ENCODE assay signal across 2 cellular contexts in the genomic region with DNA sequence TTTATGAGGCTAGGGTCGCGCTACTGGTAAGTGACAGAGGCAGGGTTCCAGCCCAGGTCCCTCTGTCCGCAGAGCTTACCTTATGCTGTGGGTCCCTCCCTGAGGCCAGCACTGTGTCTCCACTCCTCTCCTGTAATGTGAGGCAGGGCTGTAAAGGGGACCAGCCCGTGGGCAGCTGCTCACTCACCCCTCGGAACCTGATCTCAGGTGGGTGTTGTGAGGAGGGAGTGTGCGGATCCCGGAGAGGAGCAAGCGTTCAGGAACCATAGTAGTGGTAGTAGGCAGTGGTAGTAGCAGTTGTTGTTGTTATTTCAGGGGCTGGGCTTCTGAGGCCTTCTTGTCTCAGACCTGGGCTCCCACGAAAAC.
TF ChIP-seq lines count a peak whose summit lies in the region.

No MANE protein-coding gene starts in this region.

TF ChIP-seq in SK-N-SH, 30 proteins besides CTCF, POLR2A, EP300 and RAD21 (continued from another document):
- TF ChIP-seq, protein P1, sequence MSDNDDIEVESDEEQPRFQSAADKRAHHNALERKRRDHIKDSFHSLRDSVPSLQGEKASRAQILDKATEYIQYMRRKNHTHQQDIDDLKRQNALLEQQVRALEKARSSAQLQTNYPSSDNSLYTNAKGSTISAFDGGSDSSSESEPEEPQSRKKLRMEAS (IDR thresholded peaks at IDR 0.05; ENCODE audit: low read depth) = no peak

TF ChIP-seq in SK-N-SH treated with all-trans-retinoic acid at 6 μM for 48 hours, 23 proteins besides CTCF, POLR2A, EP300 and RAD21 (continued from another document):
- TF ChIP-seq, protein P2, sequence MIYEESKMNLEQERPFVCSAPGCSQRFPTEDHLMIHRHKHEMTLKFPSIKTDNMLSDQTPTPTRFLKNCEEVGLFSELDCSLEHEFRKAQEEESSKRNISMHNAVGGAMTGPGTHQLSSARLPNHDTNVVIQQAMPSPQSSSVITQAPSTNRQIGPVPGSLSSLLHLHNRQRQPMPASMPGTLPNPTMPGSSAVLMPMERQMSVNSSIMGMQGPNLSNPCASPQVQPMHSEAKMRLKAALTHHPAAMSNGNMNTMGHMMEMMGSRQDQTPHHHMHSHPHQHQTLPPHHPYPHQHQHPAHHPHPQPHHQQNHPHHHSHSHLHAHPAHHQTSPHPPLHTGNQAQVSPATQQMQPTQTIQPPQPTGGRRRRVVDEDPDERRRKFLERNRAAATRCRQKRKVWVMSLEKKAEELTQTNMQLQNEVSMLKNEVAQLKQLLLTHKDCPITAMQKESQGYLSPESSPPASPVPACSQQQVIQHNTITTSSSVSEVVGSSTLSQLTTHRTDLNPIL (CRISPR knock-in tag; IDR thresholded peaks at IDR 0.05; ENCODE audit: low read depth) = no peak
- TF ChIP-seq TOX (CRISPR knock-in tag; IDR thresholded peaks at IDR 0.05; ENCODE audit: borderline replicate concordance) (no peak), RARB (CRISPR knock-in tag; IDR thresholded peaks at IDR 0.05) (no peak), ESRRG (CRISPR knock-in tag; IDR thresholded peaks at IDR 0.05) (no peak), ZNF70 (CRISPR knock-in tag; IDR thresholded peaks at IDR 0.05) (no peak), GLIS3 (CRISPR knock-in tag; IDR thresholded peaks at IDR 0.05) (no peak), OSR1 (CRISPR knock-in tag; IDR thresholded peaks at IDR 0.05) (no peak), ARNTL (CRISPR knock-in tag; IDR thresholded peaks at IDR 0.05; ENCODE audit: borderline replicate concordance, low read depth) (no peak), PPARA (CRISPR knock-in tag; IDR thresholded peaks at IDR 0.05; ENCODE audit: borderline replicate concordance) (no peak), TCF4 (CRISPR knock-in tag; IDR thresholded peaks at IDR 0.05; ENCODE audit: borderline replicate concordance) (no peak), ZFP30 (CRISPR knock-in tag; IDR thresholded peaks at IDR 0.05) (no peak), CSDC2 (CRISPR knock-in tag; IDR thresholded peaks at IDR 0.05) (no peak)
- TF ChIP-seq, protein P3, sequence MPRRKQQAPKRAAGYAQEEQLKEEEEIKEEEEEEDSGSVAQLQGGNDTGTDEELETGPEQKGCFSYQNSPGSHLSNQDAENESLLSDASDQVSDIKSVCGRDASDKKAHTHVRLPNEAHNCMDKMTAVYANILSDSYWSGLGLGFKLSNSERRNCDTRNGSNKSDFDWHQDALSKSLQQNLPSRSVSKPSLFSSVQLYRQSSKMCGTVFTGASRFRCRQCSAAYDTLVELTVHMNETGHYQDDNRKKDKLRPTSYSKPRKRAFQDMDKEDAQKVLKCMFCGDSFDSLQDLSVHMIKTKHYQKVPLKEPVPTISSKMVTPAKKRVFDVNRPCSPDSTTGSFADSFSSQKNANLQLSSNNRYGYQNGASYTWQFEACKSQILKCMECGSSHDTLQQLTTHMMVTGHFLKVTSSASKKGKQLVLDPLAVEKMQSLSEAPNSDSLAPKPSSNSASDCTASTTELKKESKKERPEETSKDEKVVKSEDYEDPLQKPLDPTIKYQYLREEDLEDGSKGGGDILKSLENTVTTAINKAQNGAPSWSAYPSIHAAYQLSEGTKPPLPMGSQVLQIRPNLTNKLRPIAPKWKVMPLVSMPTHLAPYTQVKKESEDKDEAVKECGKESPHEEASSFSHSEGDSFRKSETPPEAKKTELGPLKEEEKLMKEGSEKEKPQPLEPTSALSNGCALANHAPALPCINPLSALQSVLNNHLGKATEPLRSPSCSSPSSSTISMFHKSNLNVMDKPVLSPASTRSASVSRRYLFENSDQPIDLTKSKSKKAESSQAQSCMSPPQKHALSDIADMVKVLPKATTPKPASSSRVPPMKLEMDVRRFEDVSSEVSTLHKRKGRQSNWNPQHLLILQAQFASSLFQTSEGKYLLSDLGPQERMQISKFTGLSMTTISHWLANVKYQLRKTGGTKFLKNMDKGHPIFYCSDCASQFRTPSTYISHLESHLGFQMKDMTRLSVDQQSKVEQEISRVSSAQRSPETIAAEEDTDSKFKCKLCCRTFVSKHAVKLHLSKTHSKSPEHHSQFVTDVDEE (CRISPR knock-in tag; IDR thresholded peaks at IDR 0.05) = no peak
- TF ChIP-seq, protein P4, sequence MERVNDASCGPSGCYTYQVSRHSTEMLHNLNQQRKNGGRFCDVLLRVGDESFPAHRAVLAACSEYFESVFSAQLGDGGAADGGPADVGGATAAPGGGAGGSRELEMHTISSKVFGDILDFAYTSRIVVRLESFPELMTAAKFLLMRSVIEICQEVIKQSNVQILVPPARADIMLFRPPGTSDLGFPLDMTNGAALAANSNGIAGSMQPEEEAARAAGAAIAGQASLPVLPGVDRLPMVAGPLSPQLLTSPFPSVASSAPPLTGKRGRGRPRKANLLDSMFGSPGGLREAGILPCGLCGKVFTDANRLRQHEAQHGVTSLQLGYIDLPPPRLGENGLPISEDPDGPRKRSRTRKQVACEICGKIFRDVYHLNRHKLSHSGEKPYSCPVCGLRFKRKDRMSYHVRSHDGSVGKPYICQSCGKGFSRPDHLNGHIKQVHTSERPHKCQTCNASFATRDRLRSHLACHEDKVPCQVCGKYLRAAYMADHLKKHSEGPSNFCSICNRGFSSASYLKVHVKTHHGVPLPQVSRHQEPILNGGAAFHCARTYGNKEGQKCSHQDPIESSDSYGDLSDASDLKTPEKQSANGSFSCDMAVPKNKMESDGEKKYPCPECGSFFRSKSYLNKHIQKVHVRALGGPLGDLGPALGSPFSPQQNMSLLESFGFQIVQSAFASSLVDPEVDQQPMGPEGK (CRISPR knock-in tag; IDR thresholded peaks at IDR 0.05; ENCODE audit: borderline replicate concordance) = no peak
- TF ChIP-seq, protein P5, sequence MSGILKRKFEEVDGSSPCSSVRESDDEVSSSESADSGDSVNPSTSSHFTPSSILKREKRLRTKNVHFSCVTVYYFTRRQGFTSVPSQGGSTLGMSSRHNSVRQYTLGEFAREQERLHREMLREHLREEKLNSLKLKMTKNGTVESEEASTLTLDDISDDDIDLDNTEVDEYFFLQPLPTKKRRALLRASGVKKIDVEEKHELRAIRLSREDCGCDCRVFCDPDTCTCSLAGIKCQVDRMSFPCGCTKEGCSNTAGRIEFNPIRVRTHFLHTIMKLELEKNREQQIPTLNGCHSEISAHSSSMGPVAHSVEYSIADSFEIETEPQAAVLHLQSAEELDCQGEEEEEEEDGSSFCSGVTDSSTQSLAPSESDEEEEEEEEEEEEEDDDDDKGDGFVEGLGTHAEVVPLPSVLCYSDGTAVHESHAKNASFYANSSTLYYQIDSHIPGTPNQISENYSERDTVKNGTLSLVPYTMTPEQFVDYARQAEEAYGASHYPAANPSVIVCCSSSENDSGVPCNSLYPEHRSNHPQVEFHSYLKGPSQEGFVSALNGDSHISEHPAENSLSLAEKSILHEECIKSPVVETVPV (CRISPR knock-in tag; IDR thresholded peaks at IDR 0.05) = no peak
